In genomic region chr6:53119772-53120409, GRCh38 we compare ENCODE assay signal across 11 cellular contexts. TPM values are rescaled to one million over a fixed set of nuclear protein-coding genes. Genes with fewer than 3 reads are reported as not detected.
A peak's percentile ranks its signal among the peaks of the same experiment; 100 is the strongest.
DNase-seq lines count a peak whose midpoint lies in the region; ATAC-seq, FAIRE-seq and TF ChIP-seq lines count a peak whose summit lies in the region.
"Had no signal": no experiment of that assay in that cellular context is flagged by ENCODE, and none has a peak within 500 bp of the region (broad histone marks: within the 10 kb centered on the region; RNA-seq: fewer than 3 reads in every experiment).

No MANE protein-coding gene starts in this region.

- H3K27me3 ChIP-seq in bronchial epithelial cell (ENCODE audit: control insufficient read depth, insufficient read depth, low read length): no peaks in the 10 kb centered on the region

- H3K36me3 ChIP-seq in bronchial epithelial cell (ENCODE audit: control insufficient read depth, insufficient read depth, low read length): no peaks in the 10 kb centered on the region
- no peaks in the 10 kb centered on the region for H3K36me3 ChIP-seq in mesodermal cell (ENCODE audit: control insufficient read depth, insufficient read depth, low read length)

- 24 to 50% methylated on average over 2 to 3 of the region's 4 CpGs for WGBS in mesodermal cell (ENCODE audit: insufficient coverage in 2 of 2), 2 experiments

- FAIRE-seq in bronchial epithelial cell (lab: Jason Lieb, UNC) (no peak), GM19239 (lab: Jason Lieb, UNC) (no peak)

- H3K9me3 ChIP-seq in mesodermal cell (ENCODE audit: control insufficient read depth, low read length): peaks cover 7% of the 10 kb centered on the region

- H3K4me3 ChIP-seq in bronchial epithelial cell (ENCODE audit: low read depth, low read length): no peak overlapping the region
- no peak overlapping the region for H3K4me3 ChIP-seq in mesodermal cell (ENCODE audit: extremely low read depth, insufficient read depth, low read length, poor library complexity, severe bottlenecking)

- ATAC-seq in HG03520 (IDR thresholded peaks at IDR 0.05; ENCODE audit: unreplicated experiment): no peak

- peak; percentile 96 for DNase-seq in DMS53 (lab: John Stamatoyannopoulos, UW)
- peak; percentile 32 for DNase-seq in NCI-H2029 treated with DMSO at 0.1 percent for 48 hours (lab: John Stamatoyannopoulos, UW)
- DNase-seq in bronchial epithelial cell (ENCODE audit: low read depth): peak; percentile 86
- no peak for DNase-seq in activated CD4-positive, alpha-beta T cell treated with anti-CD3 and anti-CD28 coated beads for 1 hour
- no peak for DNase-seq in GM19239 (ENCODE audit: insufficient read length, low spot score)
- DNase-seq in NCI-H2227 treated with DMSO at 0.1 percent for 48 hours (lab: John Stamatoyannopoulos, UW): no peak
- DNase-seq: effector CD4-positive, alpha-beta T cell; GDM1; naive B cell had no signal

- peak overlapping the region; percentile 32 for H3K27ac ChIP-seq in mesodermal cell (ENCODE audit: low read depth, low read length, severe bottlenecking)

- no peak for TF ChIP-seq CTCF in bronchial epithelial cell (IDR thresholded peaks at IDR 0.05; ENCODE audit: insufficient read depth, low read length, severe bottlenecking)

- H3K4me1 ChIP-seq in mesodermal cell (ENCODE audit: control insufficient read depth, insufficient read depth, low read length, poor library complexity, severe bottlenecking): peaks cover 7% of the 10 kb centered on the region

RNA-seq across cellular contexts. Expression of gene GCM1, which starts 28.8 kb away (rescaled TPM):
- total RNA-seq in bronchial epithelial cell: not detected in 2 replicates
- 0.11 TPM for polyA plus RNA-seq in mesodermal cell (2013, experiment 1 of 2)
- polyA plus RNA-seq in mesodermal cell (2013, experiment 2 of 2): 0.10 TPM

RNA-seq across cellular contexts. Expression of gene FBXO9, which starts 54.7 kb away (rescaled TPM):
- total RNA-seq in bronchial epithelial cell: 29.0 and 31.2 TPM in 2 replicates
- polyA plus RNA-seq in mesodermal cell (2013, experiment 1 of 2): 33.1 TPM
- 36.1 TPM for polyA plus RNA-seq in mesodermal cell (2013, experiment 2 of 2)

RNA-seq across cellular contexts. Expression of gene CILK1, which starts 58.3 kb away (rescaled TPM):
- 1.8 and 2.7 TPM in 2 replicates for total RNA-seq in bronchial epithelial cell
- 9.2 TPM for polyA plus RNA-seq in mesodermal cell (2013, experiment 1 of 2)
- 9.7 TPM for polyA plus RNA-seq in mesodermal cell (2013, experiment 2 of 2)

Comparison
In these comparisons a context has a peak if more than half of its experiments do, and no peak if none do; other contexts are left out.
1. DNase-seq: peak in DMS53 (single experiment), NCI-H2029 treated with DMSO at 0.1 percent for 48 hours (single experiment) and bronchial epithelial cell (single experiment); none in activated CD4-positive, alpha-beta T cell treated with anti-CD3 and anti-CD28 coated beads for 1 hour (single experiment), GM19239 (single experiment) and NCI-H2227 treated with DMSO at 0.1 percent for 48 hours (single experiment).